In the genomic region with DNA sequence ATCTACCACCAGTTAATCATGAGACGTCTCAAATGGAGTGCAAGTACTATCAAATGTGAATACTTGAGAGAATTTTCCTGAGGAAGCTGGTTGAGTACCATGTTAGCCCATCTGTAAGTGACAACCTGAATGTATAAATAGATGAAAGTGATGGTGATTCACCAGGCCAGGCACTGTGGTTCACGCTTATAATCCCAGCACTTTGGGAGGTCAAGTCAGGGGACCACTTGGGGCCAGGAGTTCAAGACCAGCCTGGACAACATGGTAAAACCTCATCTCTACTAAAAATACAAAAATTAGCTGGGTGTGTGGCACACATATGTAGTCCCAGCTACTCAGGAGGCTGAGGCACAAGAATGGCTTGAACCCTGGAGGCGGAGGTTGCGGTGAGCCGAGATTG, we compare ENCODE assay signal across 6 cellular contexts.
DNase-seq lines count a peak whose midpoint lies in the region; ATAC-seq, FAIRE-seq and TF ChIP-seq lines count a peak whose summit lies in the region.
"Not testable (repeated sequence)": the region's sequence is repeated elsewhere in the genome, so short reads cannot be mapped to it uniquely, and the experiment has no call there.

No MANE protein-coding gene starts in this region.

- not testable (repeated sequence) for H3K9ac ChIP-seq in BLaER1 treated with 17β-estradiol and CSF1 and Interleukin-3, amounts not matched to agents 10 nM and 100 nM; endodermal cell (ENCODE audit: extremely low read depth, low read length, poor library complexity, severe bottlenecking); HepG2 (ENCODE audit: insufficient read depth, low read depth, low read length); smooth muscle cell (ENCODE audit: low read depth)

- H3K79me2 ChIP-seq in hepatocyte; HepG2 (ENCODE audit: insufficient read depth, low read length); smooth muscle cell (ENCODE audit: low read depth): not testable (repeated sequence)

- not testable (repeated sequence) for H3K4me3 Mint-ChIP-seq in endodermal cell, type B pancreatic cell

- H3K27ac ChIP-seq in BLaER1 treated with 17β-estradiol and CSF1 and Interleukin-3, amounts not matched to agents 10 nM and 100 nM = peak overlapping the region in 1 of 11 experiments; percentile 34; a peak in 1 of 22 replicates
- not testable (repeated sequence) for H3K27ac ChIP-seq in endodermal cell (ENCODE audit: low read depth, low read length); HepG2 (ENCODE audit: extremely low read length, insufficient read depth, low read length); smooth muscle cell (ENCODE audit: low read depth)
- H3K27ac ChIP-seq in hepatocyte = peak overlapping the region; percentile 44

- not testable (repeated sequence) for TF ChIP-seq CTCF in endodermal cell (conservative IDR thresholded peaks at IDR 0.05); hepatocyte (IDR thresholded peaks at IDR 0.05; ENCODE audit: poor library complexity); HepG2 (CRISPR knock-in tag; IDR thresholded peaks at IDR 0.05); smooth muscle cell (IDR thresholded peaks at IDR 0.05; ENCODE audit: borderline replicate concordance, insufficient read depth, poor library complexity, severe bottlenecking); type B pancreatic cell (conservative IDR thresholded peaks at IDR 0.05)

- ATAC-seq in HepG2 = not testable (repeated sequence)

- peaks cover 11% of the 10 kb centered on the region for H3K36me3 Mint-ChIP-seq in endodermal cell (ENCODE audit: low read depth)
- H3K36me3 Mint-ChIP-seq in type B pancreatic cell = not testable (repeated sequence)

- H3K36me3 ChIP-seq in BLaER1 treated with 17β-estradiol and CSF1 and Interleukin-3, amounts not matched to agents 10 nM and 100 nM; endodermal cell (ENCODE audit: control insufficient read depth, insufficient read depth, low read length); hepatocyte (replicated peaks; ENCODE audit: insufficient read depth, low read depth); HepG2 (replicated peaks in 1 of 2; ENCODE audit: control insufficient read depth in 1 of 2, insufficient read depth in 2 of 2, low read length in 2 of 2); smooth muscle cell (ENCODE audit: low read depth): not testable (repeated sequence)

- H3K27ac Mint-ChIP-seq in endodermal cell = not testable (repeated sequence)
- peak overlapping the region; percentile 81 for H3K27ac Mint-ChIP-seq in type B pancreatic cell

- H3K4me1 Mint-ChIP-seq in endodermal cell = peaks cover 27% of the 10 kb centered on the region
- H3K4me1 Mint-ChIP-seq in type B pancreatic cell (ENCODE audit: unreplicated experiment) = not testable (repeated sequence)

- TF ChIP-seq EP300 in HepG2 (IDR thresholded peaks at IDR 0.05; ENCODE audit: low read depth in 2 of 2, low read length in 2 of 2); HepG2 (CRISPR knock-in tag; IDR thresholded peaks at IDR 0.05; ENCODE audit: borderline replicate concordance): not testable (repeated sequence)

- not testable (repeated sequence) for H3K27me3 ChIP-seq in BLaER1 treated with 17β-estradiol and CSF1 and Interleukin-3, amounts not matched to agents 10 nM and 100 nM; endodermal cell (ENCODE audit: control insufficient read depth, insufficient read depth, low read length, poor library complexity, severe bottlenecking); hepatocyte; HepG2 (ENCODE audit: control insufficient read depth in 1 of 2, insufficient read depth in 2 of 2, low read length in 2 of 2); smooth muscle cell (ENCODE audit: low read depth)

- not testable (repeated sequence) for H3F3A ChIP-seq in smooth muscle cell (ENCODE audit: low read depth)

- TF ChIP-seq RAD21 in HepG2 (CRISPR knock-in tag; IDR thresholded peaks at IDR 0.05) = not testable (repeated sequence)

- in situ Hi-C loops in HepG2 (cut with HindIII; ENCODE audit: extremely low pct_ligation_motif_present, low pct_unique_long_range_greater_than_20kb) = not testable (repeated sequence)

- CTCF ChIA-PET in HepG2 (lab: Yijun Ruan, JAX; ENCODE audit: low intra/inter-chr PET ratio, low total read pairs) = not testable (repeated sequence)

- H3K4me2 ChIP-seq in BLaER1 treated with 17β-estradiol and CSF1 and Interleukin-3, amounts not matched to agents 10 nM and 100 nM = peak overlapping the region in 6 of 11 experiments; percentile 12 to 55 (median 26); a peak in 8 of 22 replicates
- H3K4me2 ChIP-seq in hepatocyte; HepG2 (ENCODE audit: low read depth, low read length); smooth muscle cell: not testable (repeated sequence)

- not testable (repeated sequence) for H2AFZ ChIP-seq in hepatocyte; HepG2 (ENCODE audit: low read length)
- peak overlapping the region; percentile 26 for H2AFZ ChIP-seq in smooth muscle cell (ENCODE audit: low read depth)

- BruUV-seq in HepG2 (replicated peaks; lab: Mats Ljungman, UMichigan) = not testable (repeated sequence)

- H3K27me3 Mint-ChIP-seq in endodermal cell (ENCODE audit: insufficient read depth); type B pancreatic cell: not testable (repeated sequence)

- H3K4me1 ChIP-seq in BLaER1 treated with 17β-estradiol and CSF1 and Interleukin-3, amounts not matched to agents 10 nM and 100 nM = peaks cover 28 to 40% (median 35%) of the 10 kb centered on the region in 10 experiments
- peaks cover 13% of the 10 kb centered on the region for H3K4me1 ChIP-seq in endodermal cell (ENCODE audit: control insufficient read depth, insufficient read depth, low read length)
- not testable (repeated sequence) for H3K4me1 ChIP-seq in hepatocyte (ENCODE audit: insufficient read depth)
- peaks cover 21% of the 10 kb centered on the region for H3K4me1 ChIP-seq in HepG2 (ENCODE audit: insufficient read depth, low read length)
- H3K4me1 ChIP-seq in smooth muscle cell (ENCODE audit: low read depth) = peaks cover 26% of the 10 kb centered on the region

- H3K9me2 ChIP-seq in hepatocyte (replicated peaks; ENCODE audit: insufficient read depth) = not testable (repeated sequence)

- peaks cover 32% of the 10 kb centered on the region for H3K9me3 Mint-ChIP-seq in endodermal cell
- not testable (repeated sequence) for H3K9me3 Mint-ChIP-seq in type B pancreatic cell

- not testable (repeated sequence) for TF ChIP-seq POLR2A in HepG2 (IDR thresholded peaks at IDR 0.05; ENCODE audit: insufficient read depth in 1 of 2, low read depth in 2 of 2, low read length in 2 of 2)

- POLR2A ChIA-PET in HepG2 (lab: Yijun Ruan, JAX) = not testable (repeated sequence)

- peaks cover 21 to 49% (median 32%) of the 10 kb centered on the region in 11 experiments for H3K9me3 ChIP-seq in BLaER1 treated with 17β-estradiol and CSF1 and Interleukin-3, amounts not matched to agents 10 nM and 100 nM (replicated peaks in 1 of 11)
- H3K9me3 ChIP-seq in endodermal cell (ENCODE audit: control insufficient read depth, low read length) = peaks cover 49% of the 10 kb centered on the region
- H3K9me3 ChIP-seq in hepatocyte (ENCODE audit: low read depth); HepG2 (ENCODE audit: low read length); smooth muscle cell (replicated peaks; ENCODE audit: low read depth): not testable (repeated sequence)

- intact Hi-C loops in HepG2 (cut with micrococcal nuclease; ENCODE audit: unreplicated experiment) = loop anchor here (5.0 kb wide), 1 partner anchor 1382 kb away; no protein-coding TSS in a partner anchor

- H4K20me1 ChIP-seq in BLaER1 treated with 17β-estradiol and CSF1 and Interleukin-3, amounts not matched to agents 10 nM and 100 nM; hepatocyte (ENCODE audit: insufficient read depth, poor library complexity, severe bottlenecking); HepG2 (ENCODE audit: insufficient read depth, low read length); smooth muscle cell (ENCODE audit: low read depth): not testable (repeated sequence)

- 89 to 98% methylated on average over 4 to 5 of the region's 5 CpGs for WGBS in endodermal cell (ENCODE audit: insufficient coverage in 1 of 2, insufficient read length in 1 of 2), 2 experiments
- 93% methylated on average over 5 of the region's 5 CpGs for WGBS in hepatocyte (ENCODE audit: low lambda C conversion rate, missing lambda C conversion rate)
- 56% methylated on average over 5 of the region's 5 CpGs for WGBS in HepG2 (ENCODE audit: low lambda C conversion rate)
- 98% methylated on average over 5 of the region's 5 CpGs for WGBS in smooth muscle cell (ENCODE audit: low lambda C conversion rate)

- not testable (repeated sequence) for DNase-seq in endodermal cell; hepatocyte (ENCODE audit: low spot score); HepG2 (ENCODE audit: low spot score); smooth muscle cell (lab: John Stamatoyannopoulos, UW; ENCODE audit: unreplicated experiment); type B pancreatic cell (ENCODE audit: extremely low spot score, unreplicated experiment)

- not testable (repeated sequence) for H3K4me3 ChIP-seq in BLaER1 treated with 17β-estradiol and CSF1 and Interleukin-3, amounts not matched to agents 10 nM and 100 nM; hepatocyte; HepG2 (replicated peaks in 1 of 3; ENCODE audit: insufficient read depth in 1 of 3, low read depth in 2 of 3, low read length in 3 of 3); smooth muscle cell
- H3K4me3 ChIP-seq in endodermal cell (ENCODE audit: low read length) = peak overlapping the region; percentile 67

- not testable (repeated sequence) for FAIRE-seq in HepG2 (lab: Jason Lieb, UNC)

TF ChIP-seq in HepG2, 621 proteins besides CTCF, POLR2A, EP300 and RAD21 (continues in another document):
- TF ChIP-seq ZNF33A (CRISPR knock-in tag; IDR thresholded peaks at IDR 0.05; ENCODE audit: borderline replicate concordance) (peak; percentile 94; the same call in 1 of the 2 replicates), ZNF552 (CRISPR knock-in tag; IDR thresholded peaks at IDR 0.05; ENCODE audit: borderline replicate concordance) (0 out of 2 replicates have a peak, but pooled peaks have one; percentile 17), ZNF432 (CRISPR knock-in tag; IDR thresholded peaks at IDR 0.05; ENCODE audit: borderline replicate concordance) (peak; percentile 6; the same call in 1 of the 2 replicates), ZNF430 (CRISPR knock-in tag; IDR thresholded peaks at IDR 0.05) (0 out of 2 replicates have a peak, but pooled peaks have one; percentile 2)
